Comparison of ENCODE assay signal across 8 cellular contexts in genomic region chr15:76336254-76337046, GRCh38. TPM values are rescaled to one million over a fixed set of nuclear protein-coding genes. Genes with fewer than 3 reads are reported as not detected.
DNase-seq lines count a peak whose midpoint lies in the region; ATAC-seq, FAIRE-seq and TF ChIP-seq lines count a peak whose summit lies in the region.

Gene ISL2 (plus strand): TSS chr15:76336773. CDS start chr15:76336884, 111 bp downstream.

- ATAC-seq in GM21381 (IDR thresholded peaks at IDR 0.05; ENCODE audit: unreplicated experiment) = peak; percentile 40
- ATAC-seq in HepG2 = peak; percentile 73

- H3K27ac Mint-ChIP-seq in chondrocyte (ENCODE audit: unreplicated experiment) = peak within 1 kb of the TSS; percentile 20

- DNase-seq in DMS 273 (lab: John Stamatoyannopoulos, UW; ENCODE audit: unreplicated experiment) = peak; percentile 94
- peak; percentile 98 for DNase-seq in SW480 (ENCODE audit: low spot score)
- no peak for DNase-seq in chondrocyte (ENCODE audit: low spot score)
- DNase-seq in HepG2 (ENCODE audit: low spot score) = peak; percentile 95
- peak; percentile 62 to 68 for DNase-seq in stimulated activated CD4-positive, alpha-beta T cell treated with anti-CD3 and anti-CD28 coated beads, Interleukin-4, amount 100 ng/mL, for 4 hours
- DNase-seq in middle frontal gyrus (ENCODE audit: extremely low spot score, low spot score) = no peak

- no peaks in the 10 kb centered on the region for H3K9me3 Mint-ChIP-seq in chondrocyte (ENCODE audit: low read depth)

- WGBS in HUES64 = under 1% methylated on average over 38 of the region's 40 CpGs
- 0% methylated on average over 33 of the region's 40 CpGs for WGBS in HepG2 (ENCODE audit: low lambda C conversion rate)

- TF ChIP-seq CTCF in chondrocyte (IDR thresholded peaks at IDR 0.05) (no peak), HepG2 (CRISPR knock-in tag; IDR thresholded peaks at IDR 0.05) (peak; percentile 2; the same call in 1 of the 2 replicates)

- CTCF ChIA-PET in HepG2 (lab: Yijun Ruan, JAX; ENCODE audit: low intra/inter-chr PET ratio, low total read pairs) = no interaction called here

- H3K27me3 Mint-ChIP-seq in chondrocyte (ENCODE audit: low read depth) = peaks cover 63% of the 10 kb centered on the region

- H3K27ac ChIP-seq in HUES64 (ENCODE audit: low read depth, low read length) (peak within 1 kb of the TSS; percentile 32; the same call in 1 of the 2 replicates), HepG2 (ENCODE audit: extremely low read length, insufficient read depth, low read length) (peak within 1 kb of the TSS; percentile 86)

- TF ChIP-seq RAD21 in HepG2 (CRISPR knock-in tag; IDR thresholded peaks at IDR 0.05) = no peak

- POLR2A ChIA-PET in HepG2 (lab: Yijun Ruan, JAX) = interaction anchor here (0.6 to 5.5 kb wide), 22 partner anchors 9 to 1144 kb away, joined by 3 to 132 read pairs (median 4); partner anchors contain the start of gene ETFA

- TF ChIP-seq EP300 in HepG2 (IDR thresholded peaks at IDR 0.05; ENCODE audit: low read depth in 2 of 2, low read length in 2 of 2) (peak in 1 of 2 experiments; percentile 38; a peak in 1 of 4 replicates), HepG2 (CRISPR knock-in tag; IDR thresholded peaks at IDR 0.05; ENCODE audit: borderline replicate concordance) (no peak)

- peak within 1 kb of the TSS; percentile 66 for H2AFZ ChIP-seq in HepG2 (ENCODE audit: low read length)

- H3K27me3 ChIP-seq in HUES64 (ENCODE audit: insufficient read depth, low read length) (peaks cover 81% of the 10 kb centered on the region), HepG2 (ENCODE audit: control insufficient read depth in 1 of 2, insufficient read depth in 2 of 2, low read length in 2 of 2) (no peaks in the 10 kb centered on the region; a peak in 1 of 5 replicates)

- TF ChIP-seq POLR2A in HepG2 (IDR thresholded peaks at IDR 0.05; ENCODE audit: insufficient read depth in 1 of 2, low read depth in 2 of 2, low read length in 2 of 2) = peak; percentile 86

- peaks cover 8% of the 10 kb centered on the region; the same call in 1 of the 2 replicates for H4K20me1 ChIP-seq in HepG2 (ENCODE audit: insufficient read depth, low read length)

- H3K79me2 ChIP-seq in HepG2 (ENCODE audit: insufficient read depth, low read length) = peaks cover 31% of the 10 kb centered on the region

- peaks cover 40% of the 10 kb centered on the region for H3K4me1 Mint-ChIP-seq in chondrocyte (ENCODE audit: low read depth)

- H3K4me3 ChIP-seq in HUES64 (ENCODE audit: low read length) (peak within 1 kb of the TSS; percentile 61), HepG2 (replicated peaks in 1 of 3; ENCODE audit: insufficient read depth in 1 of 3, low read depth in 2 of 3, low read length in 3 of 3) (peak within 1 kb of the TSS; percentile 77 to 93 (median 93))

- peak within 1 kb of the TSS; percentile 97 for H3K4me2 ChIP-seq in HepG2 (ENCODE audit: low read depth, low read length)

- intact Hi-C loops in HepG2 (cut with micrococcal nuclease; ENCODE audit: unreplicated experiment) = loop anchor here (1.0 to 10.0 kb wide), 4 partner anchors 25 to 531 kb away; partner anchors contain the start of gene ETFA

- peaks cover 6% of the 10 kb centered on the region for H3K36me3 Mint-ChIP-seq in chondrocyte (ENCODE audit: low read depth)

- H3K4me3 Mint-ChIP-seq in chondrocyte (ENCODE audit: unreplicated experiment) = peak within 1 kb of the TSS; percentile 58

- H3K9ac ChIP-seq in HUES64 (ENCODE audit: low read depth, low read length) = peak within 1 kb of the TSS; percentile 66
- H3K9ac ChIP-seq in HepG2 (ENCODE audit: insufficient read depth, low read depth, low read length) = peak within 1 kb of the TSS; percentile 89

- no TSS peak for BruUV-seq in HepG2 (replicated peaks; lab: Mats Ljungman, UMichigan)

- in situ Hi-C loops in HepG2 (cut with HindIII; ENCODE audit: extremely low pct_ligation_motif_present, low pct_unique_long_range_greater_than_20kb) = no loop called here

- FAIRE-seq in HepG2 (lab: Jason Lieb, UNC) = peak; percentile 89

- H3K36me3 ChIP-seq in HUES64 (ENCODE audit: insufficient read depth, low read length) = no peaks in the 10 kb centered on the region
- H3K36me3 ChIP-seq in HepG2 (replicated peaks in 1 of 2; ENCODE audit: control insufficient read depth in 1 of 2, insufficient read depth in 2 of 2, low read length in 2 of 2) = peaks cover 4 to 11% of the 10 kb centered on the region in 2 experiments; a peak in 2 of 5 replicates

- peaks cover 6% of the 10 kb centered on the region; the same call in 1 of the 2 replicates for H3K4me1 ChIP-seq in HUES64 (ENCODE audit: insufficient read depth, low read length)
- H3K4me1 ChIP-seq in HepG2 (ENCODE audit: insufficient read depth, low read length) = peaks cover 48% of the 10 kb centered on the region

- H3K9me3 ChIP-seq in HUES64 (ENCODE audit: insufficient read depth, low read depth, low read length) (no peaks in the 10 kb centered on the region), HepG2 (ENCODE audit: low read length) (no peaks in the 10 kb centered on the region)

TF ChIP-seq in HepG2, 621 proteins besides CTCF, POLR2A, EP300 and RAD21 (continues in another document):
- TF ChIP-seq LCORL (IDR thresholded peaks at IDR 0.05) (no peak), LCORL (CRISPR knock-in tag; IDR thresholded peaks at IDR 0.05) (peak; percentile 79), NCOA5 (CRISPR knock-in tag; IDR thresholded peaks at IDR 0.05) (no peak), KDM5A (IDR thresholded peaks at IDR 0.05; ENCODE audit: borderline replicate concordance, low read length) (peak; percentile 53; the same call in 1 of the 2 replicates), ATF1 (CRISPR knock-in tag; IDR thresholded peaks at IDR 0.05) (peak; percentile 83), CCAR2 (optimal IDR thresholded peaks at IDR 0.05; ENCODE audit: low read depth, low read length) (no peak)
- TF ChIP-seq, protein P1, sequence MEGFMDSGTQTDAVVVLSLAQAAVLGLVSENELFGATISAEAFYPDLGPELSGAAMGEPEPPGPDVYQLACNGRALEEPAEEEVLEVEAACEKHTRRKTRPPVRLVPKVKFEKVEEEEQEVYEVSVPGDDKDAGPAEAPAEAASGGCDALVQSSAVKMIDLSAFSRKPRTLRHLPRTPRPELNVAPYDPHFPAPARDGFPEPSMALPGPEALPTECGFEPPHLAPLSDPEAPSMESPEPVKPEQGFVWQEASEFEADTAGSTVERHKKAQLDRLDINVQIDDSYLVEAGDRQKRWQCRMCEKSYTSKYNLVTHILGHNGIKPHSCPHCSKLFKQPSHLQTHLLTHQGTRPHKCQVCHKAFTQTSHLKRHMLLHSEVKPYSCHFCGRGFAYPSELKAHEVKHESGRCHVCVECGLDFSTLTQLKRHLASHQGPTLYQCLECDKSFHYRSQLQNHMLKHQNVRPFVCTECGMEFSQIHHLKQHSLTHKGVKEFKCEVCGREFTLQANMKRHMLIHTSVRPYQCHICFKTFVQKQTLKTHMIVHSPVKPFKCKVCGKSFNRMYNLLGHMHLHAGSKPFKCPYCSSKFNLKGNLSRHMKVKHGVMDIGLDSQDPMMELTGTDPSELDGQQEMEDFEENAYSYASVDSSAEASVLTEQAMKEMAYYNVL (CRISPR knock-in tag; IDR thresholded peaks at IDR 0.05; ENCODE audit: borderline replicate concordance) = peak; percentile 19; the same call in 1 of the 2 replicates

RNA-seq across cellular contexts. Expression of gene ISL2, which starts in this region (rescaled TPM):
- polyA plus RNA-seq in HUES64 (2013, experiment 1 of 2) = not detected
- not detected for polyA plus RNA-seq in HUES64 (2013, experiment 2 of 2)
- total RNA-seq in chondrocyte (not detected in 3 replicates), HepG2 (2016; rRNA removed; fragmentation: Illumina TruSeq; extraction: Trizol) (2.5 and 5.1 TPM in 2 replicates)
- total RNA-seq in HepG2 (2016; cell fraction: cytosol; rRNA removed; fragmentation: Illumina TruSeq; extraction: Trizol; ENCODE audit: low read depth) = 1.5 and 2.1 TPM in 2 replicates
- total RNA-seq in HepG2 (2016; cell fraction: insoluble cytoplasmic fraction; rRNA removed; fragmentation: Illumina TruSeq; extraction: Trizol) = 3.0 and 4.9 TPM in 2 replicates
- 2.9 and 3.6 TPM in 2 replicates for total RNA-seq in HepG2 (2016; cell fraction: membrane; rRNA removed; fragmentation: Illumina TruSeq; extraction: Trizol)
- 5.5 and 5.8 TPM in 2 replicates for total RNA-seq in HepG2 (2016; cell fraction: nucleus; rRNA removed; fragmentation: Illumina TruSeq; extraction: Trizol)
- polyA plus RNA-seq in HepG2 (2011; rRNA removed) = 4.3 and 6.3 TPM in 2 replicates
- 3.7 and 5.2 TPM in 2 replicates for polyA plus RNA-seq in HepG2 (2011; cell fraction: cytosol; rRNA removed)
- 40.9 and 48.7 TPM in 2 replicates for polyA plus RNA-seq in HepG2 (2011; cell fraction: nucleus; rRNA removed)
- polyA plus RNA-seq in HepG2 (2012) = 3.6 and 6.5 TPM in 2 replicates
- polyA plus RNA-seq in HepG2 (2016; cell fraction: cytosol; fragmentation: Illumina TruSeq; extraction: Trizol; ENCODE audit: low read depth) = 1.7 and 2.0 TPM in 2 replicates
- 3.6 and 3.7 TPM in 2 replicates for polyA plus RNA-seq in HepG2 (2016; cell fraction: insoluble cytoplasmic fraction; fragmentation: Illumina TruSeq; extraction: Trizol; ENCODE audit: low read depth)
- polyA plus RNA-seq in HepG2 (2016; cell fraction: membrane; fragmentation: Illumina TruSeq; extraction: Trizol; ENCODE audit: low read depth) = 1.8 and 2.1 TPM in 2 replicates
- polyA plus RNA-seq in HepG2 (2016; cell fraction: nucleus; fragmentation: Illumina TruSeq; extraction: Trizol; ENCODE audit: insufficient read depth, low read depth) = 13.2 TPM in 2 replicates
- polyA minus RNA-seq in HepG2 (2011; rRNA and poly(A)+ RNA removed; ENCODE audit: low replicate concordance) = 1.7 and 9.6 TPM in 2 replicates
- polyA minus RNA-seq in HepG2 (2011; cell fraction: cytosol; rRNA and poly(A)+ RNA removed) = 4.3 and 7.4 TPM in 2 replicates
- 8.9 and 12.7 TPM in 2 replicates for polyA minus RNA-seq in HepG2 (2011; cell fraction: nucleus; rRNA and poly(A)+ RNA removed)

Comparison
In these comparisons a context has a peak if more than half of its experiments do, and no peak if none do; other contexts are left out.
1. DNase-seq: peak in DMS 273 (single experiment), SW480 (single experiment), HepG2 (single experiment) and stimulated activated CD4-positive, alpha-beta T cell treated with anti-CD3 and anti-CD28 coated beads, Interleukin-4, amount 100 ng/mL, for 4 hours (2 of 2); none in chondrocyte (single experiment) and middle frontal gyrus (single experiment).